Comparison of ENCODE assay signal across 13 cellular contexts in genomic region chr4:150127757-150128156, GRCh38.
"Had no signal": no experiment of that assay in that cellular context is flagged by ENCODE, and none has a peak within 500 bp of the region (broad histone marks: within the 10 kb centered on the region; RNA-seq: fewer than 3 reads in every experiment).

No MANE protein-coding gene starts in this region.

- H3K4me1 ChIP-seq: uterus had no signal

- H3K27me3 ChIP-seq: ovary, uterus had no signal

- H3K27ac Mint-ChIP-seq: activated naive CD8-positive, alpha-beta T cell; stimulated activated naive CD8-positive, alpha-beta T cell treated with anti-CD3 and anti-CD28 coated beads, Interleukin-15, amount 100 ng/mL, for 72 hours had no signal

- H3K36me3 Mint-ChIP-seq: activated naive CD8-positive, alpha-beta T cell had no signal

- H3K27ac ChIP-seq: ovary, uterus had no signal

- H3K9me3 Mint-ChIP-seq: activated T-cell treated with anti-CD3 and anti-CD28 coated beads, Interleukin-2, amount 50 U/mL, for 4 hours; stimulated activated naive CD8-positive, alpha-beta T cell treated with anti-CD3 and anti-CD28 coated beads, Interleukin-15, amount 100 ng/mL, for 72 hours had no signal

- DNase-seq: activated CD4-positive, alpha-beta T cell treated with anti-CD3 and anti-CD28 coated beads for 1 hour; activated CD4-positive, alpha-beta T cell treated with anti-CD3 and anti-CD28 coated beads, Interleukin-2, amount 50 U/mL, for 48 hours; activated gamma-delta T cell; activated T-cell treated with anti-CD3 and anti-CD28 coated beads, Interleukin-2, amount 50 U/mL, for 4 hours; amygdala; hippocampal formation; ovary; stimulated activated CD4-positive, alpha-beta T cell treated with anti-CD3 and anti-CD28 coated beads, Interleukin-15, amount 100 ng/mL, for 24 hours; stimulated activated CD4-positive, alpha-beta T cell treated with anti-CD3 and anti-CD28 coated beads, Interleukin-4, amount 100 ng/mL, for 4 hours; stimulated activated naive CD8-positive, alpha-beta T cell treated with anti-CD3 and anti-CD28 coated beads, Interleukin-15, amount 100 ng/mL, for 72 hours; uterus had no signal

- H3K4me3 ChIP-seq: ovary, uterus had no signal

- H3K4me1 Mint-ChIP-seq: stimulated activated naive CD8-positive, alpha-beta T cell treated with anti-CD3 and anti-CD28 coated beads, Interleukin-15, amount 100 ng/mL, for 72 hours had no signal

- ATAC-seq: activated T-cell treated with anti-CD3 and anti-CD28 coated beads, Interleukin-2, amount 50 U/mL, for 4 hours; stimulated activated naive CD8-positive, alpha-beta T cell treated with anti-CD3 and anti-CD28 coated beads, Interleukin-15, amount 100 ng/mL, for 72 hours had no signal

- H3K4me3 Mint-ChIP-seq: activated naive CD8-positive, alpha-beta T cell; activated T-cell treated with anti-CD3 and anti-CD28 coated beads, Interleukin-2, amount 50 U/mL, for 4 hours; neural crest cell; stimulated activated naive CD8-positive, alpha-beta T cell treated with anti-CD3 and anti-CD28 coated beads, Interleukin-15, amount 100 ng/mL, for 72 hours had no signal

- H3K9me3 ChIP-seq: ovary, uterus had no signal

- H3K36me3 ChIP-seq: ovary, uterus had no signal
